In the genomic region with DNA sequence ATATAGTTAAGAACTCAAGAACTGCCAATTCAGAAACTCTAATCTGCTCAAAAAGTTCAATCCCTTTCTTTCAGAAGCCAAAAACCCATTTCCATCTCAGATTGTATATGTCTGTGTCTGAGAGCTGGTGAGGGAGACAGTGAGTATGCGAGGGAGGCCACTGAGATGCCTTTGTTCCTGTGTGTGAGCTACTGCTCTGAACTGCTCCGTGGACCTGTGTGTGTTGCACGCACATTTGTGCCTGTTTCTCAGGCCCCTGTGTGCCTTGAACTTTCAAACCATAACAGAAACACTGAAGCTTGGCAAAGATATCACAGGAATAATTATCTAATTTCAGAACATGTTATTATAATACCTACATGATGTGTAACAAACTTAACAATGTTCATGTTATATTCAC, we compare ENCODE assay signal across 1 cellular context.
TF ChIP-seq lines count a peak whose summit lies in the region.

No MANE protein-coding gene starts in this region.

TF ChIP-seq in HepG2, 621 proteins besides CTCF, POLR2A, EP300 and RAD21:
- TF ChIP-seq, protein P1, sequence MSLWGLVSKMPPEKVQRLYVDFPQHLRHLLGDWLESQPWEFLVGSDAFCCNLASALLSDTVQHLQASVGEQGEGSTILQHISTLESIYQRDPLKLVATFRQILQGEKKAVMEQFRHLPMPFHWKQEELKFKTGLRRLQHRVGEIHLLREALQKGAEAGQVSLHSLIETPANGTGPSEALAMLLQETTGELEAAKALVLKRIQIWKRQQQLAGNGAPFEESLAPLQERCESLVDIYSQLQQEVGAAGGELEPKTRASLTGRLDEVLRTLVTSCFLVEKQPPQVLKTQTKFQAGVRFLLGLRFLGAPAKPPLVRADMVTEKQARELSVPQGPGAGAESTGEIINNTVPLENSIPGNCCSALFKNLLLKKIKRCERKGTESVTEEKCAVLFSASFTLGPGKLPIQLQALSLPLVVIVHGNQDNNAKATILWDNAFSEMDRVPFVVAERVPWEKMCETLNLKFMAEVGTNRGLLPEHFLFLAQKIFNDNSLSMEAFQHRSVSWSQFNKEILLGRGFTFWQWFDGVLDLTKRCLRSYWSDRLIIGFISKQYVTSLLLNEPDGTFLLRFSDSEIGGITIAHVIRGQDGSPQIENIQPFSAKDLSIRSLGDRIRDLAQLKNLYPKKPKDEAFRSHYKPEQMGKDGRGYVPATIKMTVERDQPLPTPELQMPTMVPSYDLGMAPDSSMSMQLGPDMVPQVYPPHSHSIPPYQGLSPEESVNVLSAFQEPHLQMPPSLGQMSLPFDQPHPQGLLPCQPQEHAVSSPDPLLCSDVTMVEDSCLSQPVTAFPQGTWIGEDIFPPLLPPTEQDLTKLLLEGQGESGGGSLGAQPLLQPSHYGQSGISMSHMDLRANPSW (CRISPR knock-in tag; IDR thresholded peaks at IDR 0.05; ENCODE audit: borderline replicate concordance), result no peak
- 0 out of 2 replicates have a peak, but pooled peaks have one; percentile 13 for TF ChIP-seq ZSCAN29 (CRISPR knock-in tag; conservative IDR thresholded peaks at IDR 0.05)
- no peak for TF ChIP-seq PAX8 (CRISPR knock-in tag; IDR thresholded peaks at IDR 0.05; ENCODE audit: borderline replicate concordance)
- TF ChIP-seq XRCC5 (optimal IDR thresholded peaks at IDR 0.05; ENCODE audit: low read length), result no peak
- TF ChIP-seq GPN1 (CRISPR knock-in tag; IDR thresholded peaks at IDR 0.05; ENCODE audit: borderline replicate concordance), result no peak
- TF ChIP-seq, protein P2, sequence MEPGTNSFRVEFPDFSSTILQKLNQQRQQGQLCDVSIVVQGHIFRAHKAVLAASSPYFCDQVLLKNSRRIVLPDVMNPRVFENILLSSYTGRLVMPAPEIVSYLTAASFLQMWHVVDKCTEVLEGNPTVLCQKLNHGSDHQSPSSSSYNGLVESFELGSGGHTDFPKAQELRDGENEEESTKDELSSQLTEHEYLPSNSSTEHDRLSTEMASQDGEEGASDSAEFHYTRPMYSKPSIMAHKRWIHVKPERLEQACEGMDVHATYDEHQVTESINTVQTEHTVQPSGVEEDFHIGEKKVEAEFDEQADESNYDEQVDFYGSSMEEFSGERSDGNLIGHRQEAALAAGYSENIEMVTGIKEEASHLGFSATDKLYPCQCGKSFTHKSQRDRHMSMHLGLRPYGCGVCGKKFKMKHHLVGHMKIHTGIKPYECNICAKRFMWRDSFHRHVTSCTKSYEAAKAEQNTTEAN (CRISPR knock-in tag; conservative IDR thresholded peaks at IDR 0.05), result peak; percentile 88
- TF ChIP-seq ZNF101 (CRISPR knock-in tag; IDR thresholded peaks at IDR 0.05; ENCODE audit: borderline replicate concordance, low read depth), result 0 out of 2 replicates have a peak, but pooled peaks have one; percentile 34
